8 cellular contexts compared by ENCODE assay signal in the genomic region with DNA sequence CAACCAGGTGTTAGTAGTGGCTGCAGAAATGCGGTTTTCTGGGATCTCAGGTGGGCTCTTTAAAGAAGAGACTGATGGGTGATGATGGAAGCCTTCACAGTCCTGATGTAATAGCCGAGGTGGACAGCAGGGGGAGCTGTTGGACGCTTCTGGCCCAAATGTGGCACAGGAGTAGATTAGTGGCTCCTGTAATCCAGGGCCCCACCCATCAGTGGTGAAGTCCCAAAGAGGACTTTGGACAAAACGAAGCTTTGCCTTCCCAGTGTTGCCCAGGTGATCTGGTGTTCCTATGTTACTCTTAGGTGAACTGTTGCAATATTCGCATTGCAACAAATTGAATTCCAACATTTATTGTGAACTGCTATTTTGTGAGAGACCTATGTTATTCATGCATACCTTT. TPM values are rescaled to one million over a fixed set of nuclear protein-coding genes. Genes with fewer than 3 reads are reported as not detected.
A peak's percentile ranks its signal among the peaks of the same experiment; 100 is the strongest.
DNase-seq lines count a peak whose midpoint lies in the region; ATAC-seq and TF ChIP-seq lines count a peak whose summit lies in the region.

No MANE protein-coding gene starts in this region.

- H3K4me1 Mint-ChIP-seq in naive thymus-derived CD4-positive, alpha-beta T cell: peaks cover 3 to 36% (median 27%) of the 10 kb centered on the region in 7 donors
- H3K4me1 Mint-ChIP-seq in stimulated activated naive B cell treated with anti-CD40 and anti-IgM and Interleukin-4, amounts not matched to agents 10 μg/mL and 1 μg/mL and 100 μg/mL, for 72 hours: peaks cover 32 to 45% of the 10 kb centered on the region in 2 donors

- intact Hi-C loops in naive thymus-derived CD4-positive, alpha-beta T cell (cut with micrococcal nuclease): loop anchor here (1.0 to 10.0 kb wide), 6 partner anchors 82 to 625 kb away; a partner anchor contains a TSS

- TF ChIP-seq CTCF in epithelial cell of esophagus (IDR thresholded peaks at IDR 0.05; ENCODE audit: insufficient read depth, low read depth, low read length, missing control alignments): peak; percentile 95

- H3K4me1 ChIP-seq in naive thymus-derived CD4-positive, alpha-beta T cell (ENCODE audit: control insufficient read depth in 2 of 2, insufficient read depth in 2 of 2, low read length in 2 of 2): peaks cover 0 to 15% of the 10 kb centered on the region in 2 donors

- ATAC-seq in naive thymus-derived CD4-positive, alpha-beta T cell: peak; percentile 73
- peak in 1 of 2 donors; percentile 10 for ATAC-seq in stimulated activated naive B cell treated with anti-CD40 and anti-IgM and Interleukin-4, amounts not matched to agents 10 μg/mL and 1 μg/mL and 100 μg/mL, for 72 hours (replicated peaks)
- no peak for ATAC-seq in HG02885 (IDR thresholded peaks at IDR 0.05; ENCODE audit: poor library complexity, unreplicated experiment)

- H3K27ac Mint-ChIP-seq in naive thymus-derived CD4-positive, alpha-beta T cell: no peak overlapping the region
- H3K27ac Mint-ChIP-seq in stimulated activated naive B cell treated with anti-CD40 and anti-IgM and Interleukin-4, amounts not matched to agents 10 μg/mL and 1 μg/mL and 100 μg/mL, for 72 hours: no peak overlapping the region

- H3K27me3 Mint-ChIP-seq in naive thymus-derived CD4-positive, alpha-beta T cell: peaks cover 0 to 10% (median 0%) of the 10 kb centered on the region in 5 donors
- H3K27me3 Mint-ChIP-seq in stimulated activated naive B cell treated with anti-CD40 and anti-IgM and Interleukin-4, amounts not matched to agents 10 μg/mL and 1 μg/mL and 100 μg/mL, for 72 hours: peaks cover 0 to 9% of the 10 kb centered on the region in 2 donors

- no peak overlapping the region for H3K4me3 Mint-ChIP-seq in naive thymus-derived CD4-positive, alpha-beta T cell
- H3K4me3 Mint-ChIP-seq in stimulated activated naive B cell treated with anti-CD40 and anti-IgM and Interleukin-4, amounts not matched to agents 10 μg/mL and 1 μg/mL and 100 μg/mL, for 72 hours: no peak overlapping the region

- H3K4me3 ChIP-seq in epithelial cell of esophagus (ENCODE audit: low read length): no peak overlapping the region
- no peak overlapping the region for H3K4me3 ChIP-seq in naive thymus-derived CD4-positive, alpha-beta T cell (ENCODE audit: low read length)

- no peaks in the 10 kb centered on the region for H3K9me3 Mint-ChIP-seq in naive thymus-derived CD4-positive, alpha-beta T cell
- peaks cover 2 to 7% of the 10 kb centered on the region in 2 donors for H3K9me3 Mint-ChIP-seq in stimulated activated naive B cell treated with anti-CD40 and anti-IgM and Interleukin-4, amounts not matched to agents 10 μg/mL and 1 μg/mL and 100 μg/mL, for 72 hours

- H3K27ac ChIP-seq in naive thymus-derived CD4-positive, alpha-beta T cell (ENCODE audit: low read depth, low read length): no peak overlapping the region

- POLR2A ChIA-PET in naive thymus-derived CD4-positive, alpha-beta T cell (lab: Charles Lee): interaction anchor here (0.6 to 1.1 kb wide), 3 partner anchors 51 to 156 kb away, joined by 3 to 4 read pairs (median 3); a partner anchor contains a TSS

- no peaks in the 10 kb centered on the region for H3K9me3 ChIP-seq in naive thymus-derived CD4-positive, alpha-beta T cell (ENCODE audit: control insufficient read depth in 2 of 3, low read length in 3 of 3)

- CTCF ChIA-PET in naive thymus-derived CD4-positive, alpha-beta T cell (lab: Charles Lee): interaction anchor here (0.5 to 3.2 kb wide), 19 partner anchors 22 to 1725 kb away, joined by 3 to 35 read pairs (median 4); a partner anchor contains a TSS

- peak; percentile 57 for DNase-seq in activated gamma-delta T cell treated with Interleukin-2 at 50 U/mL for 16 hours
- DNase-seq in activated gamma-delta T cell (lab: John Stamatoyannopoulos, UW): no peak
- DNase-seq in NCI-H460 (ENCODE audit: extremely low read depth, low read depth): peak; percentile 52
- peak; percentile 28 for DNase-seq in activated CD8-positive, alpha-beta memory T cell treated with anti-CD3 and anti-CD28 coated beads for 4 hours (ENCODE audit: low read depth in 2 of 2)
- DNase-seq in epithelial cell of esophagus (ENCODE audit: low read depth): peak; percentile 63
- DNase-seq in naive thymus-derived CD4-positive, alpha-beta T cell: peak; percentile 36 to 77 (median 52)
- peak; percentile 55 for DNase-seq in stimulated activated naive B cell treated with anti-CD40 and anti-IgM and Interleukin-4, amounts not matched to agents 10 μg/mL and 1 μg/mL and 100 μg/mL, for 72 hours

- H3K27me3 ChIP-seq in naive thymus-derived CD4-positive, alpha-beta T cell (ENCODE audit: control insufficient read depth in 2 of 2, insufficient read depth in 2 of 2, low read length in 2 of 2): no peaks in the 10 kb centered on the region

- no peaks in the 10 kb centered on the region for H3K36me3 Mint-ChIP-seq in naive thymus-derived CD4-positive, alpha-beta T cell
- peaks cover 0 to 2% of the 10 kb centered on the region in 2 donors for H3K36me3 Mint-ChIP-seq in stimulated activated naive B cell treated with anti-CD40 and anti-IgM and Interleukin-4, amounts not matched to agents 10 μg/mL and 1 μg/mL and 100 μg/mL, for 72 hours

- no peaks in the 10 kb centered on the region for H3K36me3 ChIP-seq in naive thymus-derived CD4-positive, alpha-beta T cell (ENCODE audit: control insufficient read depth in 2 of 3, insufficient read depth in 3 of 3, low read length in 3 of 3)

RNA-seq across cellular contexts. Expression of a gene that starts 31.8 kb away (rescaled TPM):
- not detected in 2 replicates for total RNA-seq in NCI-H460 (2014; rRNA removed; shearing (Covaris generic))
- not detected in 2 replicates for polyA plus RNA-seq in NCI-H460 (2014; cell fraction: nucleus; rRNA removed)
- 1 to 10 TPM in 4 of 5 experiments, not detected in 1; 1.1 to 2.2 (median 1.7) TPM for total RNA-seq in naive thymus-derived CD4-positive, alpha-beta T cell
- 1 to 10 TPM; 4.2 to 9.7 TPM for polyA plus RNA-seq in naive thymus-derived CD4-positive, alpha-beta T cell
